1 cellular context compared by ENCODE assay signal in the genomic region with DNA sequence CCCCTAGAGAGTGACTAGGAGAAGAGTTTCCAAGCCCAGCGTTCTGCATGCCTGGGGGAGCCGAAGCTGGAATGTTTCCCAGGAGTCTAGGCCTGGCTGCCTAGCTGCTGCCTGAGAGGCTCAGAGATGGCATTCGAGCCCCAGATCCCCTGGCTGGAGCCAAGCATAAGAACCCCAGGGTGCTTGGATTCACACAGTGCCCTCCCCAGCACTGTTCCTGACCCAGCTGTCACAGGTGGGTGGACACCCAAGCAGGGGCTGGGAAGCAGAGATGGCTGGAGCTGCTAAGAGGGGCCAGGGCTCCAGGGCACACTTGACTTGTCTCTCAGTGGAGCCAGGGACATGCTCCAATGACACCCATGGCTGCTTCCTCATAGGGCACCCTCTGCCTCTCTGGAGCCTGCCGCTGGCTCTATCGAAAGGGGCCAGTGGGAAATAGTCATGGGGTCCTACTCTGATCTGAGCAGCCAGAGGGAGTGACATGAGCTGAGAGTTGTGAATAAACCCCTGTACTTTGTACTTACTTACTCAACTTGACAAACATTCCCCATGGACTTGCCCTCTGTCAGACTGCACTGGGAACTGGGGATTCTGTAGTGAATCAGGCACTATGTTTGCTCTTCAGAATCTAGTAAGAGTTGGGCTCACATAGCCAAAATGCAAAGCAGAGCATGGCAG.
TF ChIP-seq lines count a peak whose summit lies in the region.

No MANE protein-coding gene starts in this region.

TF ChIP-seq in HepG2, 621 proteins besides CTCF, POLR2A, EP300 and RAD21 (continued from another document and continues in another):
- TF ChIP-seq ZNF589 (CRISPR knock-in tag; conservative IDR thresholded peaks at IDR 0.05) (0 out of 2 replicates have a peak, but pooled peaks have one; percentile 30), PITX1 (CRISPR knock-in tag; IDR thresholded peaks at IDR 0.05) (peak; percentile 59), DPF2 (CRISPR knock-in tag; IDR thresholded peaks at IDR 0.05; ENCODE audit: borderline replicate concordance, low read depth) (peak; percentile 20; the same call in 1 of the 2 replicates), CHD4 (IDR thresholded peaks at IDR 0.05; ENCODE audit: borderline replicate concordance, low read length) (no peak), ZNF446 (CRISPR knock-in tag; IDR thresholded peaks at IDR 0.05) (peak; percentile 32; the same call in 1 of the 2 replicates), SMAD3 (CRISPR knock-in tag; IDR thresholded peaks at IDR 0.05) (0 out of 2 replicates have a peak, but pooled peaks have one; percentile 65), FOXM1 (CRISPR knock-in tag; IDR thresholded peaks at IDR 0.05) (no peak), HMG20A (CRISPR knock-in tag; IDR thresholded peaks at IDR 0.05; ENCODE audit: borderline replicate concordance) (peak; percentile 64; the same call in 1 of the 2 replicates), SATB2 (CRISPR knock-in tag; IDR thresholded peaks at IDR 0.05) (no peak), HNRNPK (IDR thresholded peaks at IDR 0.05; ENCODE audit: low read depth, low read length, poor library complexity, severe bottlenecking) (no peak), ZNF317 (CRISPR knock-in tag; IDR thresholded peaks at IDR 0.05) (0 out of 2 replicates have a peak, but pooled peaks have one; percentile 59), BHLHE40 (IDR thresholded peaks at IDR 0.05; ENCODE audit: low read length) (no peak), ZC3H4 (CRISPR knock-in tag; IDR thresholded peaks at IDR 0.05; ENCODE audit: borderline replicate concordance) (no peak), ELF3 (CRISPR knock-in tag; IDR thresholded peaks at IDR 0.05) (0 out of 2 replicates have a peak, but pooled peaks have one; percentile 18), ZNF253 (CRISPR knock-in tag; IDR thresholded peaks at IDR 0.05; ENCODE audit: borderline replicate concordance) (no peak), NFKBIZ (CRISPR knock-in tag; IDR thresholded peaks at IDR 0.05) (0 out of 2 replicates have a peak, but pooled peaks have one; percentile 32), NR2F1 (CRISPR knock-in tag; IDR thresholded peaks at IDR 0.05) (no peak), WIZ (CRISPR knock-in tag; IDR thresholded peaks at IDR 0.05) (peak; percentile 87), TARDBP (CRISPR knock-in tag; IDR thresholded peaks at IDR 0.05) (peak; percentile 88), YEATS4 (CRISPR knock-in tag; IDR thresholded peaks at IDR 0.05; ENCODE audit: borderline replicate concordance) (no peak), FOXP1 (IDR thresholded peaks at IDR 0.05) (no peak), FOXP1 (CRISPR knock-in tag; IDR thresholded peaks at IDR 0.05) (peak; percentile 36; the same call in 1 of the 2 replicates), GZF1 (CRISPR knock-in tag; IDR thresholded peaks at IDR 0.05) (no peak)
- TF ChIP-seq, protein P1, sequence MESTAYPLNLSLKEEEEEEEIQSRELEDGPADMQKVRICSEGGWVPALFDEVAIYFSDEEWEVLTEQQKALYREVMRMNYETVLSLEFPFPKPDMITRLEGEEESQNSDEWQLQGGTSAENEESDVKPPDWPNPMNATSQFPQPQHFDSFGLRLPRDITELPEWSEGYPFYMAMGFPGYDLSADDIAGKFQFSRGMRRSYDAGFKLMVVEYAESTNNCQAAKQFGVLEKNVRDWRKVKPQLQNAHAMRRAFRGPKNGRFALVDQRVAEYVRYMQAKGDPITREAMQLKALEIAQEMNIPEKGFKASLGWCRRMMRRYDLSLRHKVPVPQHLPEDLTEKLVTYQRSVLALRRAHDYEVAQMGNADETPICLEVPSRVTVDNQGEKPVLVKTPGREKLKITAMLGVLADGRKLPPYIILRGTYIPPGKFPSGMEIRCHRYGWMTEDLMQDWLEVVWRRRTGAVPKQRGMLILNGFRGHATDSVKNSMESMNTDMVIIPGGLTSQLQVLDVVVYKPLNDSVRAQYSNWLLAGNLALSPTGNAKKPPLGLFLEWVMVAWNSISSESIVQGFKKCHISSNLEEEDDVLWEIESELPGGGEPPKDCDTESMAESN (CRISPR knock-in tag; conservative IDR thresholded peaks at IDR 0.05): no peak
- TF ChIP-seq, protein P2, sequence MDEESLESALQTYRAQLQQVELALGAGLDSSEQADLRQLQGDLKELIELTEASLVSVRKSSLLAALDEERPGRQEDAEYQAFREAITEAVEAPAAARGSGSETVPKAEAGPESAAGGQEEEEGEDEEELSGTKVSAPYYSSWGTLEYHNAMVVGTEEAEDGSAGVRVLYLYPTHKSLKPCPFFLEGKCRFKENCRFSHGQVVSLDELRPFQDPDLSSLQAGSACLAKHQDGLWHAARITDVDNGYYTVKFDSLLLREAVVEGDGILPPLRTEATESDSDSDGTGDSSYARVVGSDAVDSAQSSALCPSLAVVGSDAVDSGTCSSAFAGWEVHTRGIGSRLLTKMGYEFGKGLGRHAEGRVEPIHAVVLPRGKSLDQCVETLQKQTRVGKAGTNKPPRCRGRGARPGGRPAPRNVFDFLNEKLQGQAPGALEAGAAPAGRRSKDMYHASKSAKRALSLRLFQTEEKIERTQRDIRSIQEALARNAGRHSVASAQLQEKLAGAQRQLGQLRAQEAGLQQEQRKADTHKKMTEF (CRISPR knock-in tag; IDR thresholded peaks at IDR 0.05): peak; percentile 66; the same call in 1 of the 2 replicates
- TF ChIP-seq, protein P3, sequence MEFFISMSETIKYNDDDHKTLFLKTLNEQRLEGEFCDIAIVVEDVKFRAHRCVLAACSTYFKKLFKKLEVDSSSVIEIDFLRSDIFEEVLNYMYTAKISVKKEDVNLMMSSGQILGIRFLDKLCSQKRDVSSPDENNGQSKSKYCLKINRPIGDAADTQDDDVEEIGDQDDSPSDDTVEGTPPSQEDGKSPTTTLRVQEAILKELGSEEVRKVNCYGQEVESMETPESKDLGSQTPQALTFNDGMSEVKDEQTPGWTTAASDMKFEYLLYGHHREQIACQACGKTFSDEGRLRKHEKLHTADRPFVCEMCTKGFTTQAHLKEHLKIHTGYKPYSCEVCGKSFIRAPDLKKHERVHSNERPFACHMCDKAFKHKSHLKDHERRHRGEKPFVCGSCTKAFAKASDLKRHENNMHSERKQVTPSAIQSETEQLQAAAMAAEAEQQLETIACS (CRISPR knock-in tag; IDR thresholded peaks at IDR 0.05): no peak
- TF ChIP-seq, protein P4, sequence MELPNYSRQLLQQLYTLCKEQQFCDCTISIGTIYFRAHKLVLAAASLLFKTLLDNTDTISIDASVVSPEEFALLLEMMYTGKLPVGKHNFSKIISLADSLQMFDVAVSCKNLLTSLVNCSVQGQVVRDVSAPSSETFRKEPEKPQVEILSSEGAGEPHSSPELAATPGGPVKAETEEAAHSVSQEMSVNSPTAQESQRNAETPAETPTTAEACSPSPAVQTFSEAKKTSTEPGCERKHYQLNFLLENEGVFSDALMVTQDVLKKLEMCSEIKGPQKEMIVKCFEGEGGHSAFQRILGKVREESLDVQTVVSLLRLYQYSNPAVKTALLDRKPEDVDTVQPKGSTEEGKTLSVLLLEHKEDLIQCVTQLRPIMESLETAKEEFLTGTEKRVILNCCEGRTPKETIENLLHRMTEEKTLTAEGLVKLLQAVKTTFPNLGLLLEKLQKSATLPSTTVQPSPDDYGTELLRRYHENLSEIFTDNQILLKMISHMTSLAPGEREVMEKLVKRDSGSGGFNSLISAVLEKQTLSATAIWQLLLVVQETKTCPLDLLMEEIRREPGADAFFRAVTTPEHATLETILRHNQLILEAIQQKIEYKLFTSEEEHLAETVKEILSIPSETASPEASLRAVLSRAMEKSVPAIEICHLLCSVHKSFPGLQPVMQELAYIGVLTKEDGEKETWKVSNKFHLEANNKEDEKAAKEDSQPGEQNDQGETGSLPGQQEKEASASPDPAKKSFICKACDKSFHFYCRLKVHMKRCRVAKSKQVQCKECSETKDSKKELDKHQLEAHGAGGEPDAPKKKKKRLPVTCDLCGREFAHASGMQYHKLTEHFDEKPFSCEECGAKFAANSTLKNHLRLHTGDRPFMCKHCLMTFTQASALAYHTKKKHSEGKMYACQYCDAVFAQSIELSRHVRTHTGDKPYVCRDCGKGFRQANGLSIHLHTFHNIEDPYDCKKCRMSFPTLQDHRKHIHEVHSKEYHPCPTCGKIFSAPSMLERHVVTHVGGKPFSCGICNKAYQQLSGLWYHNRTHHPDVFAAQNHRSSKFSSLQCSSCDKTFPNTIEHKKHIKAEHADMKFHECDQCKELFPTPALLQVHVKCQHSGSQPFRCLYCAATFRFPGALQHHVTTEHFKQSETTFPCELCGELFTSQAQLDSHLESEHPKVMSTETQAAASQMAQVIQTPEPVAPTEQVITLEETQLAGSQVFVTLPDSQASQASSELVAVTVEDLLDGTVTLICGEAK (IDR thresholded peaks at IDR 0.05): no peak
- TF ChIP-seq, protein P4 (CRISPR knock-in tag; IDR thresholded peaks at IDR 0.05): no peak
- TF ChIP-seq, protein P5, sequence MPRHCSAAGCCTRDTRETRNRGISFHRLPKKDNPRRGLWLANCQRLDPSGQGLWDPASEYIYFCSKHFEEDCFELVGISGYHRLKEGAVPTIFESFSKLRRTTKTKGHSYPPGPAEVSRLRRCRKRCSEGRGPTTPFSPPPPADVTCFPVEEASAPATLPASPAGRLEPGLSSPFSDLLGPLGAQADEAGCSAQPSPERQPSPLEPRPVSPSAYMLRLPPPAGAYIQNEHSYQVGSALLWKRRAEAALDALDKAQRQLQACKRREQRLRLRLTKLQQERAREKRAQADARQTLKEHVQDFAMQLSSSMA (CRISPR knock-in tag; IDR thresholded peaks at IDR 0.05): no peak
- TF ChIP-seq, protein P6, sequence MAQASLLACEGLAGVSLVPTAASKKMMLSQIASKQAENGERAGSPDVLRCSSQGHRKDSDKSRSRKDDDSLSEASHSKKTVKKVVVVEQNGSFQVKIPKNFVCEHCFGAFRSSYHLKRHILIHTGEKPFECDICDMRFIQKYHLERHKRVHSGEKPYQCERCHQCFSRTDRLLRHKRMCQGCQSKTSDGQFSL (CRISPR knock-in tag; IDR thresholded peaks at IDR 0.05): no peak
- TF ChIP-seq, protein P7, sequence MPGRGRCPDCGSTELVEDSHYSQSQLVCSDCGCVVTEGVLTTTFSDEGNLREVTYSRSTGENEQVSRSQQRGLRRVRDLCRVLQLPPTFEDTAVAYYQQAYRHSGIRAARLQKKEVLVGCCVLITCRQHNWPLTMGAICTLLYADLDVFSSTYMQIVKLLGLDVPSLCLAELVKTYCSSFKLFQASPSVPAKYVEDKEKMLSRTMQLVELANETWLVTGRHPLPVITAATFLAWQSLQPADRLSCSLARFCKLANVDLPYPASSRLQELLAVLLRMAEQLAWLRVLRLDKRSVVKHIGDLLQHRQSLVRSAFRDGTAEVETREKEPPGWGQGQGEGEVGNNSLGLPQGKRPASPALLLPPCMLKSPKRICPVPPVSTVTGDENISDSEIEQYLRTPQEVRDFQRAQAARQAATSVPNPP (CRISPR knock-in tag; IDR thresholded peaks at IDR 0.05): 0 out of 2 replicates have a peak, but pooled peaks have one; percentile 48
- TF ChIP-seq, protein P8, sequence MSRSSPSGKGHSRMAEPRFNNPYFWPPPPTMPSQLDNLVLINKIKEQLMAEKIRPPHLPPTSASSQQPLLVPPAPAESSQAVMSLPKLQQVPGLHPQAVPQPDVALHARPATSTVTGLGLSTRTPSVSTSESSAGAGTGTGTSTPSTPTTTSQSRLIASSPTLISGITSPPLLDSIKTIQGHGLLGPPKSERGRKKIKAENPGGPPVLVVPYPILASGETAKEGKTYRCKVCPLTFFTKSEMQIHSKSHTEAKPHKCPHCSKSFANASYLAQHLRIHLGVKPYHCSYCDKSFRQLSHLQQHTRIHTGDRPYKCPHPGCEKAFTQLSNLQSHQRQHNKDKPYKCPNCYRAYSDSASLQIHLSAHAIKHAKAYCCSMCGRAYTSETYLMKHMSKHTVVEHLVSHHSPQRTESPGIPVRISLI (CRISPR knock-in tag; IDR thresholded peaks at IDR 0.05; ENCODE audit: borderline replicate concordance): no peak
- TF ChIP-seq, protein P9, sequence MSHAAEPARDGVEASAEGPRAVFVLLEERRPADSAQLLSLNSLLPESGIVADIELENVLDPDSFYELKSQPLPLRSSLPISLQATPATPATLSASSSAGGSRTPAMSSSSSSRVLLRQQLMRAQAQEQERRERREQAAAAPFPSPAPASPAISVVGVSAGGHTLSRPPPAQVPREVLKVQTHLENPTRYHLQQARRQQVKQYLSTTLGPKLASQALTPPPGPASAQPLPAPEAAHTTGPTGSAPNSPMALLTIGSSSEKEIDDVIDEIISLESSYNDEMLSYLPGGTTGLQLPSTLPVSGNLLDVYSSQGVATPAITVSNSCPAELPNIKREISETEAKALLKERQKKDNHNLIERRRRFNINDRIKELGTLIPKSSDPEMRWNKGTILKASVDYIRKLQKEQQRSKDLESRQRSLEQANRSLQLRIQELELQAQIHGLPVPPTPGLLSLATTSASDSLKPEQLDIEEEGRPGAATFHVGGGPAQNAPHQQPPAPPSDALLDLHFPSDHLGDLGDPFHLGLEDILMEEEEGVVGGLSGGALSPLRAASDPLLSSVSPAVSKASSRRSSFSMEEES (CRISPR knock-in tag; IDR thresholded peaks at IDR 0.05): peak; percentile 56; the same call in 1 of the 2 replicates
